18 cellular contexts compared by ENCODE assay signal in the genomic region with DNA sequence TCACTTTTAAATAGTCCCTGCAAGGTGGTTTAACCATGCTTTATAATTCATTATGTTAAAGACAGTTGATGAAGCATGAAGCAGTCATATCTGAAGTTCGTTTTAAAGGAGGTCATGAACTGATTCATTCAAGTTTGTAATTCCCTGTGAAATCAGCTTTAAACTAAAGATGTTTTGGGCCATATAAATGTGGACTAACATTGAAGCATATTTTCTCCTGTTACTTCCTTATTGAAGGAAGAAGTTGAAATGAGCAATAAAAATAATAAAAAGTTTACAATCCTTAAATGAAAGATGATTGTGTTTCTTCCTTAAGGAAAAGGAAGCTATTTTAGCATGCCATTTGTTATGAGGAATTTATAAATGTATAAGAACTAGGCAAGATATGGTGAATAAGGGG. TPM values are rescaled to one million over a fixed set of nuclear protein-coding genes. Genes with fewer than 3 reads are reported as not detected.
DNase-seq lines count a peak whose midpoint lies in the region; ATAC-seq, FAIRE-seq and TF ChIP-seq lines count a peak whose summit lies in the region.
"Had no signal": no experiment of that assay in that cellular context is flagged by ENCODE, and none has a peak within 500 bp of the region (broad histone marks: within the 10 kb centered on the region; RNA-seq: fewer than 3 reads in every experiment).

No MANE protein-coding gene starts in this region.

- no peak for TF ChIP-seq POLR2A in transverse colon (IDR thresholded peaks at IDR 0.05)

- H3K27ac ChIP-seq in HUES64 (ENCODE audit: low read depth, low read length) (peak overlapping the region; percentile 19; the same call in 1 of the 2 replicates), iPS-20b (ENCODE audit: low read length) (no peak overlapping the region), transverse colon (peak overlapping the region; percentile 61 to 69 (median 65))
- no peak overlapping the region for H3K27ac ChIP-seq in naive thymus-derived CD4-positive, alpha-beta T cell (ENCODE audit: low read depth, low read length)
- H3K27ac ChIP-seq: A549 had no signal

- no peak for TF ChIP-seq EP300 in transverse colon (IDR thresholded peaks at IDR 0.05; ENCODE audit: low read depth)

- H3K4me1 Mint-ChIP-seq in naive thymus-derived CD4-positive, alpha-beta T cell = no peaks in the 10 kb centered on the region
- H3K4me1 Mint-ChIP-seq: CD14-positive monocyte had no signal

- POLR2A ChIA-PET in naive thymus-derived CD4-positive, alpha-beta T cell (lab: Charles Lee) = no interaction called here

- no peaks in the 10 kb centered on the region for H3K36me3 Mint-ChIP-seq in naive thymus-derived CD4-positive, alpha-beta T cell
- H3K36me3 Mint-ChIP-seq: CD14-positive monocyte; CD8-positive, alpha-beta T cell had no signal

- H3K27me3 ChIP-seq in HUES64 (ENCODE audit: insufficient read depth, low read length) (no peaks in the 10 kb centered on the region), iPS-20b (ENCODE audit: insufficient read depth, low read length) (no peaks in the 10 kb centered on the region), transverse colon (no peaks in the 10 kb centered on the region)
- no peaks in the 10 kb centered on the region for H3K27me3 ChIP-seq in naive thymus-derived CD4-positive, alpha-beta T cell (ENCODE audit: control insufficient read depth in 2 of 2, insufficient read depth in 2 of 2, low read length in 2 of 2)

- H3K36me3 ChIP-seq in HUES64 (ENCODE audit: insufficient read depth, low read length) = no peaks in the 10 kb centered on the region
- no peaks in the 10 kb centered on the region for H3K36me3 ChIP-seq in iPS-20b (ENCODE audit: insufficient read depth, low read depth, low read length)
- no peaks in the 10 kb centered on the region for H3K36me3 ChIP-seq in transverse colon
- no peaks in the 10 kb centered on the region for H3K36me3 ChIP-seq in naive thymus-derived CD4-positive, alpha-beta T cell (ENCODE audit: control insufficient read depth in 2 of 3, insufficient read depth in 3 of 3, low read length in 3 of 3)

- H3K9ac ChIP-seq in HUES64 (ENCODE audit: low read depth, low read length) = no peak overlapping the region
- H3K9ac ChIP-seq in iPS-20b (ENCODE audit: low read depth, low read length) = peak overlapping the region; percentile 14; the same call in 1 of the 2 replicates

- CTCF ChIA-PET in naive thymus-derived CD4-positive, alpha-beta T cell (lab: Charles Lee) = no interaction called here

- H3K4me1 ChIP-seq in HUES64 (ENCODE audit: insufficient read depth, low read length) (peaks cover 78% of the 10 kb centered on the region), iPS-20b (ENCODE audit: insufficient read depth, low read length) (peaks cover 76% of the 10 kb centered on the region), transverse colon (peaks cover 5 to 38% (median 19%) of the 10 kb centered on the region in 4 donors)
- H3K4me1 ChIP-seq in naive thymus-derived CD4-positive, alpha-beta T cell (ENCODE audit: control insufficient read depth in 2 of 2, insufficient read depth in 2 of 2, low read length in 2 of 2) = no peaks in the 10 kb centered on the region
- H3K4me1 ChIP-seq: A549, Caco-2 had no signal

- no peak for DNase-seq in transverse colon
- no peak for DNase-seq in naive thymus-derived CD4-positive, alpha-beta T cell
- DNase-seq in NCI-H128 (lab: John Stamatoyannopoulos, UW; ENCODE audit: unreplicated experiment) = no peak
- DNase-seq: Caco-2; CD8-positive, alpha-beta T cell; DMS53; GF-D8; Kasumi-1 had no signal

- H3K9me3 ChIP-seq in HUES64 (ENCODE audit: insufficient read depth, low read depth, low read length) (no peaks in the 10 kb centered on the region), iPS-20b (ENCODE audit: insufficient read depth, low read depth, low read length) (no peaks in the 10 kb centered on the region), transverse colon (no peaks in the 10 kb centered on the region)
- H3K9me3 ChIP-seq in naive thymus-derived CD4-positive, alpha-beta T cell (ENCODE audit: control insufficient read depth in 2 of 3, low read length in 3 of 3) = no peaks in the 10 kb centered on the region
- H3K9me3 ChIP-seq: A549, Caco-2 had no signal

- no peak overlapping the region for H3K27ac Mint-ChIP-seq in naive thymus-derived CD4-positive, alpha-beta T cell
- H3K27ac Mint-ChIP-seq: CD14-positive monocyte; CD8-positive, alpha-beta T cell had no signal

- no peak overlapping the region for H3K4me3 Mint-ChIP-seq in naive thymus-derived CD4-positive, alpha-beta T cell
- H3K4me3 Mint-ChIP-seq: CD14-positive monocyte; CD8-positive, alpha-beta T cell had no signal

- peak; percentile 92 for FAIRE-seq in colon (lab: Jason Lieb, UNC)
- FAIRE-seq: A549, H54, HTR-8/SVneo, K562 had no signal

- no peak overlapping the region for H3K4me3 ChIP-seq in HUES64 (ENCODE audit: low read length)
- H3K4me3 ChIP-seq in iPS-20b (ENCODE audit: low read length) = peak overlapping the region; percentile 42
- no peak overlapping the region for H3K4me3 ChIP-seq in transverse colon
- H3K4me3 ChIP-seq in naive thymus-derived CD4-positive, alpha-beta T cell (ENCODE audit: low read length) = no peak overlapping the region
- H3K4me3 ChIP-seq: A549, K562 had no signal

- intact Hi-C loops in transverse colon (cut with DNase I; ENCODE audit: low total_unique reads) = no loop called here
- intact Hi-C loops in naive thymus-derived CD4-positive, alpha-beta T cell (cut with micrococcal nuclease) = no loop called here

- in situ Hi-C loops in transverse colon (cut with MboI; ENCODE audit: low pct_ligation_motif_present in 1 of 4, low pct_unique_long_range_greater_than_20kb in 1 of 4, low sequenced_read_pairs in 3 of 4) = no loop called here

- peaks cover 0 to 5% (median 0%) of the 10 kb centered on the region in 5 donors for H3K27me3 Mint-ChIP-seq in naive thymus-derived CD4-positive, alpha-beta T cell

- no peak for ATAC-seq in HG03571 (IDR thresholded peaks at IDR 0.05; ENCODE audit: unreplicated experiment)
- ATAC-seq in naive thymus-derived CD4-positive, alpha-beta T cell = no peak
- no peak for ATAC-seq in HG03039 (IDR thresholded peaks at IDR 0.05; ENCODE audit: unreplicated experiment)
- ATAC-seq: A549; CD8-positive, alpha-beta T cell; K562 had no signal

- H3K9me3 Mint-ChIP-seq in naive thymus-derived CD4-positive, alpha-beta T cell = peaks cover 0 to 7% (median 0%) of the 10 kb centered on the region in 11 donors
- H3K9me3 Mint-ChIP-seq: CD8-positive, alpha-beta T cell had no signal

- no peak for TF ChIP-seq CTCF in transverse colon (IDR thresholded peaks at IDR 0.05)

- WGBS in HUES64 = 18% methylated on average over 1 of the region's 1 CpG
- WGBS in transverse colon (ENCODE audit: low coverage in 1 of 2), 2 donors = 25 to 40% methylated on average over 1 of the region's 1 CpG

RNA-seq across cellular contexts. Expression of gene B3GALT1, which starts 41.5 kb away (rescaled TPM):
- polyA plus RNA-seq in HUES64 (2013, experiment 1 of 2) = 11.9 TPM
- polyA plus RNA-seq in HUES64 (2013, experiment 2 of 2) = 10.2 TPM
- total RNA-seq in transverse colon = 10 to 100 TPM in 2 of 4 donors, 1 to 10 TPM in 2; 1.6 to 10.8 (median 6.9) TPM
- total RNA-seq in naive thymus-derived CD4-positive, alpha-beta T cell = not detected
- not detected for polyA plus RNA-seq in naive thymus-derived CD4-positive, alpha-beta T cell
- total RNA-seq: Caco-2, K562 had no signal
- polyA plus RNA-seq: CD14-positive monocyte had no signal

Comparison
In these comparisons a context has a peak if more than half of its experiments do, and no peak if none do; other contexts are left out.
1. H3K27ac ChIP-seq: peak in HUES64 (single experiment) and transverse colon (4 of 4); none in iPS-20b (single experiment) and naive thymus-derived CD4-positive, alpha-beta T cell (single experiment).